ENCODE assay signal across 9 cellular contexts in genomic region chr16:75043175-75043937, GRCh38. TPM values are rescaled to one million over a fixed set of nuclear protein-coding genes. Genes with fewer than 3 reads are reported as not detected.
DNase-seq lines count a peak whose midpoint lies in the region; ATAC-seq and TF ChIP-seq lines count a peak whose summit lies in the region.
"Had no signal": no experiment of that assay in that cellular context is flagged by ENCODE, and none has a peak within 500 bp of the region (broad histone marks: within the 10 kb centered on the region; RNA-seq: fewer than 3 reads in every experiment).

No MANE protein-coding gene starts in this region.

- CTCF ChIA-PET in CD8-positive, alpha-beta memory T cell (lab: Charles Lee), result interaction anchor here (1.2 kb wide), 1 partner anchor 14 kb away, joined by 3 read pairs; no protein-coding TSS in a partner anchor

- no peaks in the 10 kb centered on the region for H3K27me3 ChIP-seq in CD8-positive, alpha-beta memory T cell (ENCODE audit: insufficient read depth, low read length, poor library complexity, severe bottlenecking)
- no peaks in the 10 kb centered on the region for H3K27me3 ChIP-seq in endodermal cell (ENCODE audit: control insufficient read depth, insufficient read depth, low read length, poor library complexity, severe bottlenecking)

- H3K36me3 Mint-ChIP-seq in CD8-positive, alpha-beta memory T cell, result peaks cover 0 to 1% (median 0%) of the 10 kb centered on the region in 3 donors
- peaks cover under 1% of the 10 kb centered on the region for H3K36me3 Mint-ChIP-seq in endodermal cell (ENCODE audit: low read depth)

- no peak for TF ChIP-seq CTCF in fibroblast of villous mesenchyme (IDR thresholded peaks at IDR 0.05; ENCODE audit: insufficient read depth, low read depth, low read length)
- no peak for TF ChIP-seq CTCF in endodermal cell (conservative IDR thresholded peaks at IDR 0.05)

- H3K4me3 ChIP-seq in CD8-positive, alpha-beta memory T cell (ENCODE audit: low read length), result no peak overlapping the region
- H3K4me3 ChIP-seq in fibroblast of villous mesenchyme (ENCODE audit: low read depth, low read length) (no peak overlapping the region), endodermal cell (ENCODE audit: low read length) (no peak overlapping the region)

- H3K36me3 ChIP-seq in CD8-positive, alpha-beta memory T cell (ENCODE audit: insufficient read depth, low read length), result no peaks in the 10 kb centered on the region
- H3K36me3 ChIP-seq in endodermal cell (ENCODE audit: control insufficient read depth, insufficient read depth, low read length), result peaks cover 3% of the 10 kb centered on the region

- 83 to 89% methylated on average over 1 to 2 of the region's 2 CpGs for WGBS in endodermal cell (ENCODE audit: insufficient coverage in 1 of 2, insufficient read length in 1 of 2), 2 experiments

- DNase-seq in CD8-positive, alpha-beta memory T cell, result no peak
- DNase-seq in KG1 (lab: John Stamatoyannopoulos, UW), result peak; percentile 57
- peak; percentile 71 for DNase-seq in fibroblast of villous mesenchyme (ENCODE audit: low read depth)
- DNase-seq in endodermal cell, result no peak
- DNase-seq in NCI-H2029 (lab: John Stamatoyannopoulos, UW), result no peak
- no peak for DNase-seq in activated T-cell treated with anti-CD3 and anti-CD28 coated beads, Interleukin-2, amount 50 U/mL, for 48 hours
- DNase-seq: DMS153 had no signal

- no peaks in the 10 kb centered on the region for H3K9me3 ChIP-seq in CD8-positive, alpha-beta memory T cell (ENCODE audit: low read length)
- peaks cover 6% of the 10 kb centered on the region for H3K9me3 ChIP-seq in endodermal cell (ENCODE audit: control insufficient read depth, low read length)

- H3K27me3 Mint-ChIP-seq in CD8-positive, alpha-beta memory T cell, result no peaks in the 10 kb centered on the region
- no peaks in the 10 kb centered on the region for H3K27me3 Mint-ChIP-seq in endodermal cell (ENCODE audit: insufficient read depth)

- no peak overlapping the region for H3K9ac ChIP-seq in endodermal cell (ENCODE audit: extremely low read depth, low read length, poor library complexity, severe bottlenecking)

- no peak overlapping the region for H3K4me3 Mint-ChIP-seq in CD8-positive, alpha-beta memory T cell
- H3K4me3 Mint-ChIP-seq in endodermal cell, result no peak overlapping the region

- peaks cover 0 to 5% (median 0%) of the 10 kb centered on the region in 3 donors for H3K4me1 Mint-ChIP-seq in CD8-positive, alpha-beta memory T cell
- H3K4me1 Mint-ChIP-seq in endodermal cell, result peaks cover 9% of the 10 kb centered on the region

- H3K27ac ChIP-seq in CD8-positive, alpha-beta memory T cell (ENCODE audit: low read depth, low read length), result peak overlapping the region; percentile 57
- no peak overlapping the region for H3K27ac ChIP-seq in endodermal cell (ENCODE audit: low read depth, low read length)

- POLR2A ChIA-PET in CD8-positive, alpha-beta memory T cell (lab: Charles Lee), result no interaction called here

- no peaks in the 10 kb centered on the region for H3K4me1 ChIP-seq in CD8-positive, alpha-beta memory T cell (ENCODE audit: insufficient read depth, low read length)
- H3K4me1 ChIP-seq in endodermal cell (ENCODE audit: control insufficient read depth, insufficient read depth, low read length), result no peaks in the 10 kb centered on the region

- H3K9me3 Mint-ChIP-seq in CD8-positive, alpha-beta memory T cell, result no peaks in the 10 kb centered on the region
- H3K9me3 Mint-ChIP-seq in endodermal cell, result no peaks in the 10 kb centered on the region

- H3K27ac Mint-ChIP-seq in CD8-positive, alpha-beta memory T cell, result no peak overlapping the region
- H3K27ac Mint-ChIP-seq in endodermal cell, result no peak overlapping the region

- ATAC-seq in GM21360 (IDR thresholded peaks at IDR 0.05; ENCODE audit: unreplicated experiment) (peak; percentile 59), HG03439 (IDR thresholded peaks at IDR 0.05; ENCODE audit: unreplicated experiment) (no peak)

RNA-seq across cellular contexts. Expression of gene ZNRF1, which starts 44.5 kb away (rescaled TPM):
- total RNA-seq in CD8-positive, alpha-beta memory T cell, result 10 to 100 TPM; 10.8 to 14.1 TPM
- polyA plus RNA-seq in CD8-positive, alpha-beta memory T cell, result 2.2 TPM
- total RNA-seq in fibroblast of villous mesenchyme (19.6 and 20.7 TPM in 2 replicates), endodermal cell (10 to 100 TPM; 44.9 to 46.1 TPM)
- polyA plus RNA-seq in endodermal cell (2013, experiment 1 of 2), result 35.0 TPM
- polyA plus RNA-seq in endodermal cell (2013, experiment 2 of 2), result 35.1 TPM

RNA-seq across cellular contexts. Expression of gene WDR59, which starts 58.4 kb away (rescaled TPM):
- 10 to 100 TPM; 55.9 to 56.5 TPM for total RNA-seq in CD8-positive, alpha-beta memory T cell
- polyA plus RNA-seq in CD8-positive, alpha-beta memory T cell, result 13.0 TPM
- total RNA-seq in fibroblast of villous mesenchyme, result 13.9 and 19.9 TPM in 2 replicates
- total RNA-seq in endodermal cell, result 100 to 1,000 TPM; 105 to 110 TPM
- 61.5 TPM for polyA plus RNA-seq in endodermal cell (2013, experiment 1 of 2)
- 53.0 TPM for polyA plus RNA-seq in endodermal cell (2013, experiment 2 of 2)

Comparison
In these comparisons a context has a peak if more than half of its experiments do, and no peak if none do; other contexts are left out.
1. DNase-seq: peak in KG1 (single experiment) and fibroblast of villous mesenchyme (single experiment); none in CD8-positive, alpha-beta memory T cell (0 of 5), endodermal cell (single experiment), NCI-H2029 (single experiment) and activated T-cell treated with anti-CD3 and anti-CD28 coated beads, Interleukin-2, amount 50 U/mL, for 48 hours (0 of 2).